17 cellular contexts compared by ENCODE assay signal in genomic region chr11:130992788-130993187, GRCh38.
A peak's percentile ranks its signal among the peaks of the same experiment; 100 is the strongest.
DNase-seq lines count a peak whose midpoint lies in the region; ATAC-seq lines count a peak whose summit lies in the region.
"Had no signal": no experiment of that assay in that cellular context is flagged by ENCODE, and none has a peak within 500 bp of the region (broad histone marks: within the 10 kb centered on the region; RNA-seq: fewer than 3 reads in every experiment).

No MANE protein-coding gene starts in this region.

- H3K9me3 ChIP-seq in naive thymus-derived CD4-positive, alpha-beta T cell (ENCODE audit: control insufficient read depth in 2 of 3, low read length in 3 of 3) = no peaks in the 10 kb centered on the region
- H3K9me3 ChIP-seq: BLaER1 had no signal

- H3K36me3 ChIP-seq in naive thymus-derived CD4-positive, alpha-beta T cell (ENCODE audit: control insufficient read depth in 2 of 3, insufficient read depth in 3 of 3, low read length in 3 of 3) = no peaks in the 10 kb centered on the region
- H3K36me3 ChIP-seq: BLaER1 had no signal

- H3K4me1 Mint-ChIP-seq in naive thymus-derived CD4-positive, alpha-beta T cell = no peaks in the 10 kb centered on the region
- H3K4me1 Mint-ChIP-seq: CD14-positive monocyte, H9 had no signal

- peaks cover 0 to 11% (median 0%) of the 10 kb centered on the region in 5 donors for H3K27me3 Mint-ChIP-seq in naive thymus-derived CD4-positive, alpha-beta T cell

- H3K4me3 Mint-ChIP-seq in naive thymus-derived CD4-positive, alpha-beta T cell = no peak overlapping the region
- H3K4me3 Mint-ChIP-seq: CD14-positive monocyte; CD4-positive, alpha-beta memory T cell; H9 had no signal

- H3K4me1 ChIP-seq in naive thymus-derived CD4-positive, alpha-beta T cell (ENCODE audit: control insufficient read depth in 2 of 2, insufficient read depth in 2 of 2, low read length in 2 of 2) = no peaks in the 10 kb centered on the region
- H3K4me1 ChIP-seq: BLaER1 had no signal

- H3K36me3 Mint-ChIP-seq in naive thymus-derived CD4-positive, alpha-beta T cell = no peaks in the 10 kb centered on the region
- H3K36me3 Mint-ChIP-seq: CD14-positive monocyte; CD4-positive, alpha-beta memory T cell had no signal

- DNase-seq in NCI-H1417 (lab: John Stamatoyannopoulos, UW) (peak in 2 of 3 experiments; percentile 33 to 72), NCI-H1417 treated with DMSO at 0.1 percent for 48 hours (lab: John Stamatoyannopoulos, UW) (no peak), DMS79 treated with DMSO at 0.1 percent for 48 hours (lab: John Stamatoyannopoulos, UW) (peak; percentile 99), RPMI7951 (ENCODE audit: low read depth) (peak; percentile 2), left kidney (ENCODE audit: low read depth, low spot score) (peak; percentile 45), cerebellar nuclear complex (lab: John Stamatoyannopoulos, UW) (no peak)
- no peak for DNase-seq in activated naive CD4-positive, alpha-beta T cell treated with Interleukin-2 at 50 U/mL for 16 hours
- no peak for DNase-seq in naive thymus-derived CD4-positive, alpha-beta T cell
- DNase-seq: CD4-positive, alpha-beta memory T cell; DMS153; DND-41; EL; H9 had no signal

- CTCF ChIA-PET in naive thymus-derived CD4-positive, alpha-beta T cell (lab: Charles Lee) = no interaction called here

- no peaks in the 10 kb centered on the region for H3K27me3 ChIP-seq in naive thymus-derived CD4-positive, alpha-beta T cell (ENCODE audit: control insufficient read depth in 2 of 2, insufficient read depth in 2 of 2, low read length in 2 of 2)
- H3K27me3 ChIP-seq: BLaER1 had no signal

- peaks cover 0 to 11% (median 0%) of the 10 kb centered on the region in 11 donors for H3K9me3 Mint-ChIP-seq in naive thymus-derived CD4-positive, alpha-beta T cell

- POLR2A ChIA-PET in naive thymus-derived CD4-positive, alpha-beta T cell (lab: Charles Lee) = no interaction called here

- H3K27ac ChIP-seq in naive thymus-derived CD4-positive, alpha-beta T cell (ENCODE audit: low read depth, low read length) = no peak overlapping the region
- H3K27ac ChIP-seq: 22Rv1, BLaER1 had no signal

- H3K27ac Mint-ChIP-seq in naive thymus-derived CD4-positive, alpha-beta T cell = no peak overlapping the region
- H3K27ac Mint-ChIP-seq: CD14-positive monocyte; CD4-positive, alpha-beta memory T cell; H9 had no signal

- intact Hi-C loops in naive thymus-derived CD4-positive, alpha-beta T cell (cut with micrococcal nuclease) = no loop called here

- ATAC-seq in naive thymus-derived CD4-positive, alpha-beta T cell = no peak
- ATAC-seq: GM12878 had no signal

- H3K4me3 ChIP-seq in naive thymus-derived CD4-positive, alpha-beta T cell (ENCODE audit: low read length) = no peak overlapping the region
- H3K4me3 ChIP-seq: BLaER1, GM12878 had no signal

Comparison
In these comparisons a context has a peak if more than half of its experiments do, and no peak if none do; other contexts are left out.
1. DNase-seq: peak in NCI-H1417 (2 of 3), DMS79 treated with DMSO at 0.1 percent for 48 hours (single experiment), RPMI7951 (single experiment) and left kidney (single experiment); none in NCI-H1417 treated with DMSO at 0.1 percent for 48 hours (single experiment), activated naive CD4-positive, alpha-beta T cell treated with Interleukin-2 at 50 U/mL for 16 hours (single experiment), cerebellar nuclear complex (0 of 2) and naive thymus-derived CD4-positive, alpha-beta T cell (0 of 9).